In genomic region chr11:88508558-88508807, GRCh38 we compare ENCODE assay signal across 9 cellular contexts.
DNase-seq lines count a peak whose midpoint lies in the region; ATAC-seq and TF ChIP-seq lines count a peak whose summit lies in the region.
"Had no signal": no experiment of that assay in that cellular context is flagged by ENCODE, and none has a peak within 500 bp of the region (broad histone marks: within the 10 kb centered on the region; RNA-seq: fewer than 3 reads in every experiment).

No MANE protein-coding gene starts in this region.

- H3K9me2 ChIP-seq in Karpas-422 (replicated peaks; ENCODE audit: insufficient read depth, low read length): no peaks in the 10 kb centered on the region

- peaks cover 1% of the 10 kb centered on the region for H3K36me3 Mint-ChIP-seq in chondrocyte (ENCODE audit: low read depth)
- H3K36me3 Mint-ChIP-seq in naive thymus-derived CD8-positive, alpha-beta T cell: peaks cover 0 to 10% (median 0%) of the 10 kb centered on the region in 3 donors

- H3K4me3 Mint-ChIP-seq in chondrocyte (ENCODE audit: unreplicated experiment): peak overlapping the region; percentile 37
- peak overlapping the region; percentile 69 to 91 (median 80) for H3K4me3 Mint-ChIP-seq in naive thymus-derived CD8-positive, alpha-beta T cell

- peaks cover 11% of the 10 kb centered on the region; the same call in 1 of the 2 replicates for H3K27me3 ChIP-seq in ACC112 (ENCODE audit: insufficient read depth, low read length)
- no peaks in the 10 kb centered on the region for H3K27me3 ChIP-seq in Karpas-422 (ENCODE audit: low read length)

- H3K4me3 ChIP-seq in ACC112 (ENCODE audit: low read depth, low read length): peak overlapping the region; percentile 59
- H3K4me3 ChIP-seq in HFF-Myc (replicated peaks; ENCODE audit: low read depth, low read length): peak overlapping the region; percentile 12; the same call in 1 of the 2 replicates
- H3K4me3 ChIP-seq in Karpas-422 (ENCODE audit: low read length): no peak overlapping the region

- H2AFZ ChIP-seq in ACC112 (ENCODE audit: low read length, unreplicated experiment) (peak overlapping the region; percentile 67), Karpas-422 (ENCODE audit: low read length) (no peak overlapping the region)

- H3K36me3 ChIP-seq in ACC112 (ENCODE audit: insufficient read depth, low read length) (no peaks in the 10 kb centered on the region), Karpas-422 (ENCODE audit: insufficient read depth, low read length) (no peaks in the 10 kb centered on the region)

- no peak overlapping the region for H3K4me2 ChIP-seq in Karpas-422 (ENCODE audit: low read depth, low read length, poor library complexity, severe bottlenecking)

- ATAC-seq in naive thymus-derived CD8-positive, alpha-beta T cell: peak; percentile 17 to 20

- H3K9me3 ChIP-seq in Karpas-422 (ENCODE audit: low read length): no peaks in the 10 kb centered on the region

- POLR2A ChIA-PET in naive thymus-derived CD8-positive, alpha-beta T cell (lab: Charles Lee): no interaction called here

- H4K20me1 ChIP-seq in Karpas-422 (ENCODE audit: insufficient read depth, low read depth, low read length): no peaks in the 10 kb centered on the region

- H3K79me2 ChIP-seq in ACC112 (ENCODE audit: control insufficient read depth, insufficient read depth, low read length, unreplicated experiment) (no peaks in the 10 kb centered on the region), Karpas-422 (ENCODE audit: low read length) (no peaks in the 10 kb centered on the region)

- H3K4me1 ChIP-seq in ACC112 (ENCODE audit: control insufficient read depth, insufficient read depth, low read length, unreplicated experiment): no peaks in the 10 kb centered on the region
- H3K4me1 ChIP-seq in Karpas-422 (ENCODE audit: low read length): no peaks in the 10 kb centered on the region

- H3K27ac ChIP-seq in ACC112 (ENCODE audit: low read depth, low read length): no peak overlapping the region
- no peak overlapping the region for H3K27ac ChIP-seq in Karpas-422 (ENCODE audit: low read length)

- no peaks in the 10 kb centered on the region for H3K9me3 Mint-ChIP-seq in chondrocyte (ENCODE audit: low read depth)
- no peaks in the 10 kb centered on the region for H3K9me3 Mint-ChIP-seq in naive thymus-derived CD8-positive, alpha-beta T cell

- DNase-seq in HFF-Myc (ENCODE audit: extremely low read depth, low read depth): no peak
- DNase-seq in chondrocyte (ENCODE audit: low spot score): no peak
- peak in 1 of 10 donors; percentile 1 for DNase-seq in naive thymus-derived CD8-positive, alpha-beta T cell
- DNase-seq in NCI-H82 treated with DMSO at 0.1 percent for 48 hours (lab: John Stamatoyannopoulos, UW; ENCODE audit: unreplicated experiment): no peak
- DNase-seq in kidney glomerular epithelial cell (lab: John Stamatoyannopoulos, UW): no peak
- DNase-seq in Karpas-422: no peak
- no peak for DNase-seq in 8988T
- DNase-seq: DMS79 treated with DMSO at 0.1 percent for 48 hours had no signal

- H3K27ac Mint-ChIP-seq in chondrocyte (ENCODE audit: unreplicated experiment): no peak overlapping the region
- H3K27ac Mint-ChIP-seq in naive thymus-derived CD8-positive, alpha-beta T cell: no peak overlapping the region

- H3K9ac ChIP-seq in Karpas-422 (ENCODE audit: low read length): no peak overlapping the region

- peaks cover 6% of the 10 kb centered on the region for H3K4me1 Mint-ChIP-seq in chondrocyte (ENCODE audit: low read depth)
- peaks cover 6 to 19% (median 10%) of the 10 kb centered on the region in 4 donors for H3K4me1 Mint-ChIP-seq in naive thymus-derived CD8-positive, alpha-beta T cell

- H3K27me3 Mint-ChIP-seq in chondrocyte (ENCODE audit: low read depth): peaks cover 46% of the 10 kb centered on the region
- H3K27me3 Mint-ChIP-seq in naive thymus-derived CD8-positive, alpha-beta T cell: peaks cover 30 to 69% (median 50%) of the 10 kb centered on the region in 5 donors

- TF ChIP-seq CTCF in HFF-Myc (IDR thresholded peaks at IDR 0.05; ENCODE audit: low read depth, low read length, missing control alignments): no peak
- no peak for TF ChIP-seq CTCF in chondrocyte (IDR thresholded peaks at IDR 0.05)
